In the genomic region with DNA sequence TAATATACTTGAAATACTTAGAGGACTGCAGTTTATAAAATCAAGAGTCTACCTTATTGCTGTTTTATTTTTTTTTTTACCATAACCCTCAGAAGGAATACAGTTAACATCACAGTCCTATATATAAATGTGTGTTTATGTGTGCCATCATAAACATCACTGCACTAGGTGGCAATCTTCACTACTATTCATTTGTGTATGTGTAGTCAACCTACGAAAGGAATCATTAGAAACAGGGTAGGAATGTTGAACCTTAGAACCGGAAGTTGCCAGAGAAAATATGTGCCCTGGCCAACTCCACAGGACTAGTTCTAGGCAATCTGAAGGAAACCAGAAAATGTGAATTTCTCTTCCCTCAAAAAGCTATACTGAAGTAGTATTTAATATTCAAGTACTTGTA, we compare ENCODE assay signal across 14 cellular contexts. TPM values are rescaled to one million over a fixed set of nuclear protein-coding genes. Genes with fewer than 3 reads are reported as not detected.
A peak's percentile ranks its signal among the peaks of the same experiment; 100 is the strongest.
DNase-seq lines count a peak whose midpoint lies in the region; ATAC-seq and TF ChIP-seq lines count a peak whose summit lies in the region.
"Had no signal": no experiment of that assay in that cellular context is flagged by ENCODE, and none has a peak within 500 bp of the region (broad histone marks: within the 10 kb centered on the region; RNA-seq: fewer than 3 reads in every experiment).

No MANE protein-coding gene starts in this region.

- H3K27ac Mint-ChIP-seq in nephron: peak overlapping the region; percentile 75 to 83 (median 76)
- no peak overlapping the region for H3K27ac Mint-ChIP-seq in stimulated activated effector memory CD8-positive, alpha-beta T cell treated with anti-CD3 and anti-CD28 coated beads, Interleukin-12 subunit alpha, Interleukin-12 subunit beta, amount 100 ng/mL, for 72 hours
- H3K27ac Mint-ChIP-seq: memory B cell; stimulated activated naive B cell treated with anti-CD40 and anti-IgM and Interleukin-4, amounts not matched to agents 10 μg/mL and 1 μg/mL and 100 μg/mL, for 72 hours had no signal

- intact Hi-C loops in spleen (cut with DNase I; ENCODE audit: low total_unique reads): no loop called here

- H3K36me3 ChIP-seq in spleen: peaks cover 0 to 20% (median 0%) of the 10 kb centered on the region in 6 donors

- H3K27me3 Mint-ChIP-seq in nephron (ENCODE audit: low read depth): no peaks in the 10 kb centered on the region
- H3K27me3 Mint-ChIP-seq: memory B cell; stimulated activated naive B cell treated with anti-CD40 and anti-IgM and Interleukin-4, amounts not matched to agents 10 μg/mL and 1 μg/mL and 100 μg/mL, for 72 hours had no signal

- no peaks in the 10 kb centered on the region for H3K27me3 ChIP-seq in spleen (replicated peaks in 1 of 7)

- no peak overlapping the region for H3K4me3 ChIP-seq in choroid plexus epithelial cell (ENCODE audit: low read depth, low read length)
- H3K4me3 ChIP-seq in spleen: no peak overlapping the region

- no peak overlapping the region for H3K27ac ChIP-seq in spleen

- H3K9me3 Mint-ChIP-seq in nephron: no peaks in the 10 kb centered on the region
- H3K9me3 Mint-ChIP-seq in stimulated activated effector memory CD8-positive, alpha-beta T cell treated with anti-CD3 and anti-CD28 coated beads, Interleukin-12 subunit alpha, Interleukin-12 subunit beta, amount 100 ng/mL, for 72 hours: no peaks in the 10 kb centered on the region
- H3K9me3 Mint-ChIP-seq: memory B cell; stimulated activated naive B cell treated with anti-CD40 and anti-IgM and Interleukin-4, amounts not matched to agents 10 μg/mL and 1 μg/mL and 100 μg/mL, for 72 hours had no signal

- ATAC-seq in stimulated activated effector memory CD8-positive, alpha-beta T cell treated with anti-CD3 and anti-CD28 coated beads, Interleukin-12 subunit alpha, Interleukin-12 subunit beta, amount 100 ng/mL, for 72 hours: no peak
- no peak for ATAC-seq in GM19452 (IDR thresholded peaks at IDR 0.05; ENCODE audit: unreplicated experiment)
- ATAC-seq: stimulated activated naive B cell treated with anti-CD40 and anti-IgM and Interleukin-4, amounts not matched to agents 10 μg/mL and 1 μg/mL and 100 μg/mL, for 72 hours had no signal

- DNase-seq in EH (ENCODE audit: low read depth) (peak; percentile 66), NCI-H1694 treated with DMSO at 0.1 percent for 48 hours (lab: John Stamatoyannopoulos, UW) (peak; percentile 86), choroid plexus epithelial cell (ENCODE audit: low read depth) (peak; percentile 81), spleen (no peak), DMS114 treated with DMSO at 0.1 percent for 48 hours (lab: John Stamatoyannopoulos, UW; ENCODE audit: unreplicated experiment) (no peak)
- no peak for DNase-seq in stimulated activated effector memory CD8-positive, alpha-beta T cell treated with anti-CD3 and anti-CD28 coated beads, Interleukin-12 subunit alpha, Interleukin-12 subunit beta, amount 100 ng/mL, for 72 hours (ENCODE audit: low spot score in 2 of 2)
- DNase-seq: NCI-H345; stimulated activated naive B cell treated with anti-CD40 and anti-IgM and Interleukin-4, amounts not matched to agents 10 μg/mL and 1 μg/mL and 100 μg/mL, for 72 hours had no signal

- H3K36me3 Mint-ChIP-seq in nephron (ENCODE audit: low read depth): peaks cover 7% of the 10 kb centered on the region
- peaks cover 20% of the 10 kb centered on the region for H3K36me3 Mint-ChIP-seq in stimulated activated effector memory CD8-positive, alpha-beta T cell treated with anti-CD3 and anti-CD28 coated beads, Interleukin-12 subunit alpha, Interleukin-12 subunit beta, amount 100 ng/mL, for 72 hours

- TF ChIP-seq POLR2A in spleen (IDR thresholded peaks at IDR 0.05): no peak

- WGBS in spleen, 5 donors: 62 to 73% (median 67%) methylated on average over 2 of the region's 2 CpGs

- peaks cover 13 to 56% (median 21%) of the 10 kb centered on the region in 6 donors for H3K4me1 ChIP-seq in spleen

- TF ChIP-seq CTCF in choroid plexus epithelial cell (conservative IDR thresholded peaks at IDR 0.05; ENCODE audit: low read depth, low read length): no peak
- TF ChIP-seq CTCF in nephron (IDR thresholded peaks at IDR 0.05; ENCODE audit: unreplicated experiment in 3 of 3): no peak
- no peak for TF ChIP-seq CTCF in spleen (IDR thresholded peaks at IDR 0.05 in 8 of 11, conservative IDR thresholded peaks at IDR 0.05 in 3 of 11)

- H3K4me3 Mint-ChIP-seq in nephron: peak overlapping the region; percentile 51 to 65 (median 57)
- H3K4me3 Mint-ChIP-seq in stimulated activated effector memory CD8-positive, alpha-beta T cell treated with anti-CD3 and anti-CD28 coated beads, Interleukin-12 subunit alpha, Interleukin-12 subunit beta, amount 100 ng/mL, for 72 hours: no peak overlapping the region
- H3K4me3 Mint-ChIP-seq: stimulated activated naive B cell treated with anti-CD40 and anti-IgM and Interleukin-4, amounts not matched to agents 10 μg/mL and 1 μg/mL and 100 μg/mL, for 72 hours had no signal

- H3K4me1 Mint-ChIP-seq in nephron: peaks cover 34% of the 10 kb centered on the region
- H3K4me1 Mint-ChIP-seq in stimulated activated effector memory CD8-positive, alpha-beta T cell treated with anti-CD3 and anti-CD28 coated beads, Interleukin-12 subunit alpha, Interleukin-12 subunit beta, amount 100 ng/mL, for 72 hours: peaks cover 13% of the 10 kb centered on the region

- no peaks in the 10 kb centered on the region for H3K9me3 ChIP-seq in spleen

RNA-seq across cellular contexts. Expression of a gene that starts 3.4 kb away (rescaled TPM):
- total RNA-seq in spleen: 10 to 100 TPM; 13.5 to 22.0 (median 19.5) TPM
- polyA plus RNA-seq in spleen: 10 to 100 TPM in 1 of 3 donors, 1 to 10 TPM in 2; 4.3 to 10.7 (median 6.0) TPM

RNA-seq across cellular contexts. Expression of a gene that starts 3.7 kb away (rescaled TPM):
- total RNA-seq in spleen: 10 to 100 TPM; 24.9 to 44.8 (median 32.8) TPM
- 10 to 100 TPM; 17.6 to 24.8 (median 20.1) TPM for polyA plus RNA-seq in spleen

RNA-seq across cellular contexts. Expression of a gene that starts 58.9 kb away (rescaled TPM):
- total RNA-seq in spleen: not detected
- not detected for polyA plus RNA-seq in spleen
- total RNA-seq: activated CD8-positive, alpha-beta memory T cell treated with anti-CD3 and anti-CD28 coated beads for 36 hours; T-helper 1 cell treated with Interleukin-12 subunit alpha and Interleukin-12 subunit beta and Interleukin-4 antibody, amounts not matched to agents 30 ng/mL and 1 ng/mL, for 36 hours had no signal
- polyA plus RNA-seq: adipose tissue had no signal

Comparison
In these comparisons a context has a peak if more than half of its experiments do, and no peak if none do; other contexts are left out.
1. DNase-seq: peak in EH (single experiment), NCI-H1694 treated with DMSO at 0.1 percent for 48 hours (single experiment) and choroid plexus epithelial cell (single experiment); none in stimulated activated effector memory CD8-positive, alpha-beta T cell treated with anti-CD3 and anti-CD28 coated beads, Interleukin-12 subunit alpha, Interleukin-12 subunit beta, amount 100 ng/mL, for 72 hours (0 of 2), spleen (single experiment) and DMS114 treated with DMSO at 0.1 percent for 48 hours (single experiment).